ENCODE assay signal across 8 cellular contexts in genomic region chr6:147202516-147203310, GRCh38.
DNase-seq lines count a peak whose midpoint lies in the region; ATAC-seq and TF ChIP-seq lines count a peak whose summit lies in the region.

No MANE protein-coding gene starts in this region.

- H2AFZ ChIP-seq in OCI-LY1 (ENCODE audit: low read length): peak overlapping the region; percentile 56

- H3K9ac ChIP-seq in HUES6 (ENCODE audit: low read length) (peak overlapping the region; percentile 50), OCI-LY1 (ENCODE audit: low read length) (peak overlapping the region; percentile 91)

- H3K9me2 ChIP-seq in OCI-LY1 (ENCODE audit: low read depth, low read length): no peaks in the 10 kb centered on the region

- no peaks in the 10 kb centered on the region for H3K36me3 ChIP-seq in HUES6 (ENCODE audit: control insufficient read depth, insufficient read depth, low read length)
- H3K36me3 ChIP-seq in OCI-LY1 (ENCODE audit: insufficient read depth, low read length): no peaks in the 10 kb centered on the region

- H3K9me3 ChIP-seq in HUES6 (ENCODE audit: control insufficient read depth, insufficient read depth, low read depth, low read length) (no peaks in the 10 kb centered on the region), OCI-LY1 (ENCODE audit: low read length) (no peaks in the 10 kb centered on the region)

- H3F3A ChIP-seq in OCI-LY1 (ENCODE audit: insufficient read depth, low read length): no peaks in the 10 kb centered on the region

- TF ChIP-seq CTCF in OCI-LY1 (IDR thresholded peaks at IDR 0.05; ENCODE audit: low read length): no peak

- no peaks in the 10 kb centered on the region for H4K20me1 ChIP-seq in OCI-LY1 (ENCODE audit: insufficient read depth, low read length)

- H3K79me2 ChIP-seq in OCI-LY1 (ENCODE audit: insufficient read depth, low read length): peaks cover 25% of the 10 kb centered on the region

- peak; percentile 82 for ATAC-seq in GM21423 (IDR thresholded peaks at IDR 0.05; ENCODE audit: unreplicated experiment)

- H3K27ac ChIP-seq in HUES6 (ENCODE audit: low read depth, low read length) (no peak overlapping the region), OCI-LY1 (ENCODE audit: low read depth, low read length, poor library complexity, severe bottlenecking) (peak overlapping the region; percentile 86)

- peak; percentile 88 for DNase-seq in D341Med (ENCODE audit: low spot score)
- peak; percentile 59 for DNase-seq in activated T-cell treated with anti-CD3 and anti-CD28 coated beads for 1 hour (ENCODE audit: low read depth)
- peak; percentile 98 for DNase-seq in epidermal melanocyte (ENCODE audit: insufficient read length, low spot score)
- peak; percentile 92 for DNase-seq in middle frontal gyrus (ENCODE audit: extremely low spot score, low spot score)
- DNase-seq in stimulated activated CD8-positive, alpha-beta memory T cell treated with anti-CD3 and anti-CD28 coated beads, Interleukin-2, amount 100 ng/mL, for 1 hour (ENCODE audit: low read depth in 2 of 2): peak; percentile 50 to 67

- H3K4me3 ChIP-seq in HUES6 (ENCODE audit: low read depth, low read length) (peak overlapping the region; percentile 80), OCI-LY1 (ENCODE audit: low read depth, low read length, poor library complexity, severe bottlenecking) (peak overlapping the region; percentile 99)

- H3K4me1 ChIP-seq in HUES6 (ENCODE audit: control insufficient read depth, insufficient read depth, low read length) (peaks cover 12% of the 10 kb centered on the region; the same call in 1 of the 2 replicates), OCI-LY1 (ENCODE audit: insufficient read depth, low read length, severe bottlenecking) (peaks cover 34% of the 10 kb centered on the region)

- H3K4me2 ChIP-seq in OCI-LY1 (ENCODE audit: low read length): peak overlapping the region; percentile 94

- H3K27me3 ChIP-seq in HUES6 (ENCODE audit: control insufficient read depth, insufficient read depth, low read length) (no peaks in the 10 kb centered on the region), OCI-LY1 (ENCODE audit: insufficient read depth, low read length) (no peaks in the 10 kb centered on the region)
